Comparison of ENCODE assay signal across 26 cellular contexts in the genomic region with DNA sequence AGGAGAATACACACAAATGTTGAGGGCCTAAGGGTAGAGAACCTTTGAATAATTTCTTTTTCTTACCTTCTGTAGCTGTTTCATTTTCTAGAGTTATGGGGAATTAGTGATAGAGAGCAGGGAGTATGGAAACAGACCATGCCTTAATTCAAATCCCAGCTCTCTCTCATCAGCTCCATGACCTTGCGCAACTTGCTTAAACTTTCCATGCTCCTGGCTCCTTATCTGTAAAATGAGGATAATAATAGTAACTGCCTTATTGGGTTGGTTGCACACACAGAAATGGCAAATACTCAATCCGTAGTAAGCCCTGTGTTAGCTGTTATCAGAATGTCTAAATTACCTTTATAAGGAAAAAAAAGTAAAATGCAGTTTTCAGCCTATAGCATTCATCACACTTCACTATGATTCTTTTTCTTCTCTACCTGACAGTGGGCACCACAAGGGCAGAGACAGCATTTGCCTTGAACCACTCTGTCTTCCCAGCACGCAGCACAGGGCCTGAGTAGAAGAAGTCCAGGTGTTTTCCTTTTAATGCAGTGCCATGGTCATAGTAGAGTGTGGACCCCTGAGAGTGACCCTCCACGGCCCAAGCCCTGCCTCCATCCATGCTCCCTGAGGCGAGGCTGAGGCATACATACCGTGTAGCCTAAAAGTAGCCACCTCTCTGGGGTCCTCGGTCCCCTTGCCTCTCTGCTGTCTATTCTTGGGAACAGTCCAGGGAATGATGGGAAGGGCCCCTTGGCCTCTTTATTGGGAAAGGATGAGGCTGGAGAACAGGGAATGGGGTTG. TPM values are rescaled to one million over a fixed set of nuclear protein-coding genes. Genes with fewer than 3 reads are reported as not detected.
A peak's percentile ranks its signal among the peaks of the same experiment; 100 is the strongest.
DNase-seq lines count a peak whose midpoint lies in the region; ATAC-seq and TF ChIP-seq lines count a peak whose summit lies in the region.
"Had no signal": no experiment of that assay in that cellular context is flagged by ENCODE, and none has a peak within 500 bp of the region (broad histone marks: within the 10 kb centered on the region; RNA-seq: fewer than 3 reads in every experiment).

No MANE protein-coding gene starts in this region.

- no peaks in the 10 kb centered on the region for H3K9me3 ChIP-seq in liver (ENCODE audit: control insufficient read depth in 4 of 4, low read length in 3 of 4)
- H3K9me3 ChIP-seq: colonic mucosa, gastroesophageal sphincter, lower lobe of right lung had no signal

- H3K36me3 ChIP-seq in liver (ENCODE audit: control insufficient read depth in 4 of 4, insufficient read depth in 3 of 4, low read depth in 1 of 4, low read length in 3 of 4), result no peaks in the 10 kb centered on the region
- H3K36me3 ChIP-seq: colonic mucosa had no signal

- no peak overlapping the region for H3K4me3 Mint-ChIP-seq in stimulated activated naive CD8-positive, alpha-beta T cell treated with anti-CD3 and anti-CD28 coated beads, Interleukin-15, amount 100 ng/mL, for 72 hours
- H3K4me3 Mint-ChIP-seq: activated CD4-positive, alpha-beta T cell treated with anti-CD3 and anti-CD28 coated beads, Interleukin-2, amount 10 ng/mL, durations not matched to agents 24 days and 14 days; activated naive CD8-positive, alpha-beta T cell treated with anti-CD3 and anti-CD28 coated beads, Interleukin-2, amount 10 ng/mL, durations not matched to agents 7 days and 5 days; CD4-positive, alpha-beta memory T cell; natural killer cell treated with Interleukin-12 subunit alpha and Interleukin-12 subunit beta and Interleukin-15 and Interleukin-18, amount 100 ng/mL, for 72 hours had no signal

- peak overlapping the region in 1 of 2 donors; percentile 57 for H3K27ac Mint-ChIP-seq in stimulated activated naive CD8-positive, alpha-beta T cell treated with anti-CD3 and anti-CD28 coated beads, Interleukin-15, amount 100 ng/mL, for 72 hours
- H3K27ac Mint-ChIP-seq: activated CD4-positive, alpha-beta T cell treated with anti-CD3 and anti-CD28 coated beads, Interleukin-2, amount 10 ng/mL, durations not matched to agents 24 days and 14 days; activated naive CD8-positive, alpha-beta T cell treated with anti-CD3 and anti-CD28 coated beads, Interleukin-2, amount 10 ng/mL, durations not matched to agents 7 days and 5 days; natural killer cell treated with Interleukin-12 subunit alpha and Interleukin-12 subunit beta and Interleukin-15 and Interleukin-18, amount 100 ng/mL, for 72 hours had no signal

- H3K27me3 Mint-ChIP-seq in stimulated activated naive CD8-positive, alpha-beta T cell treated with anti-CD3 and anti-CD28 coated beads, Interleukin-15, amount 100 ng/mL, for 72 hours, result no peaks in the 10 kb centered on the region
- H3K27me3 Mint-ChIP-seq: activated CD4-positive, alpha-beta T cell treated with anti-CD3 and anti-CD28 coated beads, Interleukin-2, amount 10 ng/mL, durations not matched to agents 24 days and 14 days; activated naive CD8-positive, alpha-beta T cell treated with anti-CD3 and anti-CD28 coated beads, Interleukin-2, amount 10 ng/mL, durations not matched to agents 7 days and 5 days; CD4-positive, alpha-beta memory T cell; natural killer cell treated with Interleukin-12 subunit alpha and Interleukin-12 subunit beta and Interleukin-15 and Interleukin-18, amount 100 ng/mL, for 72 hours had no signal

- 93% methylated on average over 7 of the region's 7 CpGs for WGBS in liver

- TF ChIP-seq CTCF in fibroblast of villous mesenchyme (IDR thresholded peaks at IDR 0.05; ENCODE audit: insufficient read depth, low read depth, low read length) (no peak), liver (IDR thresholded peaks at IDR 0.05; ENCODE audit: low read depth, low read length, missing input control) (no peak)

- H3K27ac ChIP-seq in liver (ENCODE audit: low read depth in 1 of 2, low read length in 2 of 2) (no peak overlapping the region), substantia nigra (ENCODE audit: low read depth, low read length, poor library complexity, severe bottlenecking) (no peak overlapping the region)
- H3K27ac ChIP-seq: colonic mucosa, lower lobe of right lung had no signal

- no peak for DNase-seq in stimulated activated naive CD8-positive, alpha-beta T cell treated with anti-CD3 and anti-CD28 coated beads, Interleukin-15, Interleukin-2, amounts not matched to agents 100 U/mL and 50 U/mL, for 24 hours
- no peak for DNase-seq in stimulated activated naive CD8-positive, alpha-beta T cell treated with anti-CD3 and anti-CD28 coated beads, Interleukin-15, amount 100 ng/mL, for 72 hours
- DNase-seq in fibroblast of villous mesenchyme (ENCODE audit: low read depth) (peak; percentile 79), substantia nigra (lab: John Stamatoyannopoulos, UW) (no peak), NCI-H510A treated with DMSO at 0.1 percent for 48 hours (lab: John Stamatoyannopoulos, UW) (no peak), SK-N-DZ (ENCODE audit: low spot score) (no peak)
- DNase-seq: activated CD4-positive, alpha-beta T cell treated with anti-CD3 and anti-CD28 coated beads, Interleukin-2, amount 10 ng/mL, durations not matched to agents 24 days and 14 days; activated effector memory CD4-positive, alpha-beta T cell treated with anti-CD3 and anti-CD28 coated beads, Interleukin-2, amount 50 U/mL, for 16 hours; activated naive CD8-positive, alpha-beta T cell treated with anti-CD3 and anti-CD28 coated beads, Interleukin-2, amount 10 ng/mL, durations not matched to agents 7 days and 5 days; activated T-cell treated with anti-CD3 and anti-CD28 coated beads, Interleukin-2, amount 50 U/mL, for 1 hour; CD4-positive, alpha-beta memory T cell; colonic mucosa; DMS 273 treated with DMSO at 0.1 percent for 48 hours; effector memory CD4-positive, alpha-beta T cell; erythroblast; lower lobe of right lung; NCI-H1092; NCI-H187 treated with DMSO at 0.1 percent for 48 hours; NCI-H2171 treated with DMSO at 0.1 percent for 48 hours; NCI-H526; SIG-M5; stimulated activated CD4-positive, alpha-beta T cell treated with anti-CD3 and anti-CD28 coated beads, Interleukin-2, amount 100 ng/mL, for 24 hours had no signal

- no peaks in the 10 kb centered on the region for H3K27me3 ChIP-seq in liver (ENCODE audit: control insufficient read depth in 4 of 4, insufficient read depth in 4 of 4, low read length in 3 of 4)
- H3K27me3 ChIP-seq: colonic mucosa, gastroesophageal sphincter had no signal

- H3K4me3 ChIP-seq in fibroblast of villous mesenchyme (ENCODE audit: low read depth, low read length) (no peak overlapping the region), liver (ENCODE audit: low read depth in 1 of 3, low read length in 3 of 3) (no peak overlapping the region)
- H3K4me3 ChIP-seq: colonic mucosa, gastroesophageal sphincter, lower lobe of right lung had no signal

- H3K9ac ChIP-seq in liver (ENCODE audit: low read depth in 1 of 2, low read length in 2 of 2), result no peak overlapping the region

- peaks cover 15% of the 10 kb centered on the region for H3K4me1 Mint-ChIP-seq in stimulated activated naive CD8-positive, alpha-beta T cell treated with anti-CD3 and anti-CD28 coated beads, Interleukin-15, amount 100 ng/mL, for 72 hours
- H3K4me1 Mint-ChIP-seq: CD4-positive, alpha-beta memory T cell had no signal

- peak; percentile 16 for ATAC-seq in stimulated activated naive CD8-positive, alpha-beta T cell treated with anti-CD3 and anti-CD28 coated beads, Interleukin-15, Interleukin-2, amounts not matched to agents 100 U/mL and 50 U/mL, for 24 hours
- ATAC-seq in stimulated activated naive CD8-positive, alpha-beta T cell treated with anti-CD3 and anti-CD28 coated beads, Interleukin-15, amount 100 ng/mL, for 72 hours, result no peak
- no peak for ATAC-seq in HG03135 (IDR thresholded peaks at IDR 0.05; ENCODE audit: unreplicated experiment)
- ATAC-seq: gastroesophageal sphincter had no signal

- H3K9me3 Mint-ChIP-seq in stimulated activated naive CD8-positive, alpha-beta T cell treated with anti-CD3 and anti-CD28 coated beads, Interleukin-15, amount 100 ng/mL, for 72 hours, result no peaks in the 10 kb centered on the region
- H3K9me3 Mint-ChIP-seq: activated CD4-positive, alpha-beta T cell treated with anti-CD3 and anti-CD28 coated beads, Interleukin-2, amount 10 ng/mL, durations not matched to agents 24 days and 14 days; activated naive CD8-positive, alpha-beta T cell treated with anti-CD3 and anti-CD28 coated beads, Interleukin-2, amount 10 ng/mL, durations not matched to agents 7 days and 5 days; CD4-positive, alpha-beta memory T cell; natural killer cell treated with Interleukin-12 subunit alpha and Interleukin-12 subunit beta and Interleukin-15 and Interleukin-18, amount 100 ng/mL, for 72 hours had no signal

- TF ChIP-seq RAD21 in liver (IDR thresholded peaks at IDR 0.05), result no peak

- peaks cover 0 to 31% (median 22%) of the 10 kb centered on the region in 4 donors for H3K4me1 ChIP-seq in liver (ENCODE audit: control insufficient read depth in 4 of 4, insufficient read depth in 4 of 4, low read length in 3 of 4)
- H3K4me1 ChIP-seq: colonic mucosa had no signal

TF ChIP-seq in liver, 16 proteins besides CTCF, POLR2A, EP300 and RAD21 (continues in another document):
- TF ChIP-seq FOXA1 (IDR thresholded peaks at IDR 0.05) (no peak), NR2F2 (IDR thresholded peaks at IDR 0.05) (peak; percentile 44), EGR1 (IDR thresholded peaks at IDR 0.05; ENCODE audit: low read depth in 2 of 2) (no peak), RXRA (IDR thresholded peaks at IDR 0.05) (peak; percentile 40 to 43), SP1 (IDR thresholded peaks at IDR 0.05) (peak; percentile 26)
- TF ChIP-seq, protein P1, sequence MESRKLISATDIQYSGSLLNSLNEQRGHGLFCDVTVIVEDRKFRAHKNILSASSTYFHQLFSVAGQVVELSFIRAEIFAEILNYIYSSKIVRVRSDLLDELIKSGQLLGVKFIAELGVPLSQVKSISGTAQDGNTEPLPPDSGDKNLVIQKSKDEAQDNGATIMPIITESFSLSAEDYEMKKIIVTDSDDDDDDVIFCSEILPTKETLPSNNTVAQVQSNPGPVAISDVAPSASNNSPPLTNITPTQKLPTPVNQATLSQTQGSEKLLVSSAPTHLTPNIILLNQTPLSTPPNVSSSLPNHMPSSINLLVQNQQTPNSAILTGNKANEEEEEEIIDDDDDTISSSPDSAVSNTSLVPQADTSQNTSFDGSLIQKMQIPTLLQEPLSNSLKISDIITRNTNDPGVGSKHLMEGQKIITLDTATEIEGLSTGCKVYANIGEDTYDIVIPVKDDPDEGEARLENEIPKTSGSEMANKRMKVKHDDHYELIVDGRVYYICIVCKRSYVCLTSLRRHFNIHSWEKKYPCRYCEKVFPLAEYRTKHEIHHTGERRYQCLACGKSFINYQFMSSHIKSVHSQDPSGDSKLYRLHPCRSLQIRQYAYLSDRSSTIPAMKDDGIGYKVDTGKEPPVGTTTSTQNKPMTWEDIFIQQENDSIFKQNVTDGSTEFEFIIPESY (IDR thresholded peaks at IDR 0.05), result no peak

RNA-seq across cellular contexts. Expression of a gene that starts 17.4 kb away (rescaled TPM):
- total RNA-seq in fibroblast of villous mesenchyme (53.8 and 103 TPM in 2 replicates), liver (10 to 100 TPM; 27.1 to 32.4 TPM)
- 10 to 100 TPM; 21.2 to 30.3 TPM for polyA plus RNA-seq in liver
- polyA plus RNA-seq in SK-N-DZ (2014; cell fraction: cytosol; rRNA removed), result 71.5 and 78.8 TPM in 2 replicates
- 29.8 and 42.3 TPM in 2 replicates for polyA plus RNA-seq in SK-N-DZ (2014; cell fraction: nucleus; rRNA removed)

RNA-seq across cellular contexts. Expression of a gene that starts 53.8 kb away (rescaled TPM):
- total RNA-seq in fibroblast of villous mesenchyme (263 and 350 TPM in 2 replicates), liver (100 to 1,000 TPM in 1 of 2 donors, 10 to 100 TPM in 1; 85.4 to 132 TPM)
- polyA plus RNA-seq in liver, result 100 to 1,000 TPM; 109 to 139 TPM
- 259 and 280 TPM in 2 replicates for polyA plus RNA-seq in SK-N-DZ (2014; cell fraction: cytosol; rRNA removed)
- 115 and 147 TPM in 2 replicates for polyA plus RNA-seq in SK-N-DZ (2014; cell fraction: nucleus; rRNA removed)
